Comparison of ENCODE assay signal across 22 cellular contexts in the genomic region with DNA sequence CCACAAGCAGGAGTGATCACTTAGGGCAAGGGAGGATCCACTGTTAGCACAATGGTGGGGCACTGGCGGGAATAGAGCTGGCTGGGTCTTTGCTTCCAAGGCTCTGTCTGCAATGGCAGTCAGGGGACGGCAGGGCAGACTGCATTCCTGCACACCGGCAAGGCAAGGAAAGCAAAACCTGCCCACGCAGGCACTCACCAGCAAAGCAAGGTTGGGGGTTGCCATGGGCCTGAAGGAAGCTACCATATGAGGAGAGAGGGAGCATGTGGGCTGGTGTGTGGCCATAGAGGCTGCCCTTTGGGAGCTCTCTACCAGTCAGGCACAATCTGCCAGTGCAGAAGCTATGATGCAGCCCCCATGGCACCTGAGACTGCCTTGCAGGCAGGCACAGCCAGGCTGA. TPM values are rescaled to one million over a fixed set of nuclear protein-coding genes. Genes with fewer than 3 reads are reported as not detected.
"Had no signal": no experiment of that assay in that cellular context is flagged by ENCODE, and none has a peak within 500 bp of the region (broad histone marks: within the 10 kb centered on the region; RNA-seq: fewer than 3 reads in every experiment).

No MANE protein-coding gene starts in this region.

- DNase-seq: Karpas-422, KG1, MG63, NCI-H1092, NCI-H1105 treated with DMSO at 0.1 percent for 48 hours, NCI-H1417 treated with DMSO at 0.1 percent for 48 hours, NCI-H146, NCI-H1694 treated with DMSO at 0.1 percent for 48 hours, NCI-H1930, NCI-H2081, NCI-H2107, NCI-H2227 treated with DMSO at 0.1 percent for 48 hours, NCI-H524, NCI-H69, NCI-H774, Right ventricle myocardium superior, RPMI8226, SIG-M5 had no signal

- H3K27ac ChIP-seq: SJSA1, SK-N-MC had no signal

- H3K9me3 ChIP-seq: MG63, SJSA1 had no signal

- H3K4me1 ChIP-seq: SJSA1 had no signal

- H3K27me3 ChIP-seq: SJSA1 had no signal

- H3K4me3 ChIP-seq: MG63, SJSA1, SK-N-MC had no signal

- H3K36me3 ChIP-seq: MG63, SJSA1 had no signal

RNA-seq across cellular contexts. Expression of gene OR8B12, which starts 33.2 kb away (rescaled TPM):
- total RNA-seq: HT-29, NCI-H460, Right ventricle myocardium superior, SJSA1 had no signal

RNA-seq across cellular contexts. Expression of gene OR8A1, which starts 59.5 kb away (rescaled TPM):
- total RNA-seq: HT-29, NCI-H460, Right ventricle myocardium superior, SJSA1 had no signal
